Comparison of ENCODE assay signal across 19 cellular contexts in genomic region chr13:99301056-99301838, GRCh38. TPM values are rescaled to one million over a fixed set of nuclear protein-coding genes. Genes with fewer than 3 reads are reported as not detected.
DNase-seq lines count a peak whose midpoint lies in the region; ATAC-seq lines count a peak whose summit lies in the region.
"Had no signal": no experiment of that assay in that cellular context is flagged by ENCODE, and none has a peak within 500 bp of the region (broad histone marks: within the 10 kb centered on the region; RNA-seq: fewer than 3 reads in every experiment).

No MANE protein-coding gene starts in this region.

- peak overlapping the region; percentile 20 for H3K27ac ChIP-seq in muscle layer of colon (ENCODE audit: low read depth, low read length)
- H3K27ac ChIP-seq: dorsolateral prefrontal cortex, PC-9, SK-N-MC had no signal

- H3K4me3 ChIP-seq in muscle layer of colon (ENCODE audit: low read depth in 1 of 2, low read length in 2 of 2): no peak overlapping the region
- H3K4me3 ChIP-seq: dorsolateral prefrontal cortex, PC-9, SK-N-MC had no signal

- H3K4me1 ChIP-seq in muscle layer of colon (ENCODE audit: insufficient read depth, low read length): peaks cover 22% of the 10 kb centered on the region

- peak overlapping the region; percentile 29 for H3K27ac Mint-ChIP-seq in stimulated activated naive CD8-positive, alpha-beta T cell treated with anti-CD3 and anti-CD28 coated beads, Interleukin-15, Interleukin-2, amounts not matched to agents 100 ng/mL and 50 ng/mL, for 24 hours
- H3K27ac Mint-ChIP-seq in T-cell: peak overlapping the region; percentile 79 to 89

- no peak overlapping the region for H3K4me3 Mint-ChIP-seq in stimulated activated naive CD8-positive, alpha-beta T cell treated with anti-CD3 and anti-CD28 coated beads, Interleukin-15, Interleukin-2, amounts not matched to agents 100 ng/mL and 50 ng/mL, for 24 hours
- peak overlapping the region; percentile 71 to 99 (median 94) for H3K4me3 Mint-ChIP-seq in T-cell
- H3K4me3 Mint-ChIP-seq: neural crest cell had no signal

- CTCF ChIA-PET in T-cell (lab: Charles Lee): interaction anchor here (0.6 to 2.0 kb wide), 7 partner anchors 17 to 35 kb away, joined by 3 to 13 read pairs (median 7); no protein-coding TSS in a partner anchor

- no peaks in the 10 kb centered on the region for H3K9me3 Mint-ChIP-seq in stimulated activated naive CD8-positive, alpha-beta T cell treated with anti-CD3 and anti-CD28 coated beads, Interleukin-15, Interleukin-2, amounts not matched to agents 100 ng/mL and 50 ng/mL, for 24 hours
- no peaks in the 10 kb centered on the region for H3K9me3 Mint-ChIP-seq in T-cell
- H3K9me3 Mint-ChIP-seq: neural crest cell had no signal

- peaks cover 94% of the 10 kb centered on the region for H3K4me1 Mint-ChIP-seq in stimulated activated naive CD8-positive, alpha-beta T cell treated with anti-CD3 and anti-CD28 coated beads, Interleukin-15, Interleukin-2, amounts not matched to agents 100 ng/mL and 50 ng/mL, for 24 hours (ENCODE audit: low read depth)
- H3K4me1 Mint-ChIP-seq in T-cell: peaks cover 77 to 88% (median 85%) of the 10 kb centered on the region in 3 donors

- no peaks in the 10 kb centered on the region for H3K36me3 ChIP-seq in muscle layer of colon (ENCODE audit: insufficient read depth, low read length)

- ATAC-seq in stimulated activated naive CD8-positive, alpha-beta T cell treated with anti-CD3 and anti-CD28 coated beads, Interleukin-15, Interleukin-2, amounts not matched to agents 100 U/mL and 50 U/mL, for 24 hours: no peak
- ATAC-seq in T-cell (replicated peaks in 1 of 4) (no peak), GM19035 (IDR thresholded peaks at IDR 0.05; ENCODE audit: unreplicated experiment) (no peak), HG03432 (IDR thresholded peaks at IDR 0.05; ENCODE audit: unreplicated experiment) (no peak)
- ATAC-seq: esophagus mucosa had no signal

- no peaks in the 10 kb centered on the region for H3K27me3 ChIP-seq in muscle layer of colon (ENCODE audit: control insufficient read depth in 1 of 2, insufficient read depth in 2 of 2, low read length in 2 of 2)
- H3K27me3 ChIP-seq: dorsolateral prefrontal cortex had no signal

- POLR2A ChIA-PET in T-cell (lab: Charles Lee): interaction anchor here (0.8 to 3.3 kb wide), 11 partner anchors 8 to 133 kb away, joined by 3 to 19 read pairs (median 5); no protein-coding TSS in a partner anchor

- H3K27me3 Mint-ChIP-seq in stimulated activated naive CD8-positive, alpha-beta T cell treated with anti-CD3 and anti-CD28 coated beads, Interleukin-15, Interleukin-2, amounts not matched to agents 100 ng/mL and 50 ng/mL, for 24 hours: no peaks in the 10 kb centered on the region
- no peaks in the 10 kb centered on the region for H3K27me3 Mint-ChIP-seq in T-cell

- H3K9ac ChIP-seq in muscle layer of colon (ENCODE audit: low read length): no peak overlapping the region

- H3K36me3 Mint-ChIP-seq in stimulated activated naive CD8-positive, alpha-beta T cell treated with anti-CD3 and anti-CD28 coated beads, Interleukin-15, Interleukin-2, amounts not matched to agents 100 ng/mL and 50 ng/mL, for 24 hours (ENCODE audit: low read depth): peaks cover 75% of the 10 kb centered on the region
- peaks cover 59% of the 10 kb centered on the region for H3K36me3 Mint-ChIP-seq in T-cell

- no peaks in the 10 kb centered on the region for H3K9me3 ChIP-seq in muscle layer of colon (ENCODE audit: low read length)

- DNase-seq in stimulated activated naive CD8-positive, alpha-beta T cell treated with anti-CD3 and anti-CD28 coated beads, Interleukin-15, Interleukin-2, amounts not matched to agents 100 U/mL and 50 U/mL, for 24 hours: no peak
- DNase-seq in T-cell (no peak), NCI-H2029 (lab: John Stamatoyannopoulos, UW) (no peak)
- DNase-seq in stimulated activated CD4-positive, alpha-beta T cell treated with anti-CD3 and anti-CD28 coated beads, Interleukin-4, amount 100 ng/mL, for 1 hour: no peak
- DNase-seq: activated CD8-positive, alpha-beta memory T cell treated with anti-CD3 and anti-CD28 coated beads for 24 hours; activated naive CD4-positive, alpha-beta T cell; DMS 273 treated with DMSO at 0.1 percent for 48 hours; dorsolateral prefrontal cortex; NCI-H2081; NCI-H524 treated with DMSO at 0.1 percent for 48 hours; PC-9; substantia nigra had no signal

RNA-seq across cellular contexts. Expression of gene GPR183, which starts 6.0 kb away (rescaled TPM):
- 100 to 1,000 TPM in 3 of 5 donors, 10 to 100 TPM in 2; 69.9 to 152 (median 100) TPM for total RNA-seq in T-cell
- total RNA-seq: neural crest cell, PC-9 had no signal

RNA-seq across cellular contexts. Expression of gene GPR18, which starts 43.1 kb away (rescaled TPM):
- 10 to 100 TPM; 15.2 to 26.7 (median 16.7) TPM for total RNA-seq in T-cell
- total RNA-seq: dorsolateral prefrontal cortex, esophagus mucosa, neural crest cell, PC-9 had no signal
